Comparison of ENCODE assay signal across 14 cellular contexts in the genomic region with DNA sequence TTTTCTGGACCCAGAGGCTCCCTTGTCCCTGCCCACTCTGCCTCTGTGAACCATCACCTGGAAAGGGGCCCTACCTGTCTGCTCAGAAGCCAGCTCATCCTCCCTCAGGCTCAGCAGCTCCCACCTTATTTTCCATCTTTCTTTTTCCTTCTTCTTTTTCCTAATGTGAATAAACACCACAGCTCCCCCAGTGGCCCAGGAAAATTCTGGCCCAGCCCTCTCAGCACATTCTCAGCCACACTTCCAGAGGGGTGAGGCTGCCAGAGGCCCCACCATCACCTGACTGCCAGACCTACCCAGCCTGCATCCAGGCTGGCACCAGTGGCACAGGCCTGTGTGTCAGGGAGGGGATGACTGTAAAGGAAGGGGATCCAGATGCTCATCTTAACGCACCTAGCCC. TPM values are rescaled to one million over a fixed set of nuclear protein-coding genes. Genes with fewer than 3 reads are reported as not detected.
DNase-seq lines count a peak whose midpoint lies in the region; ATAC-seq and TF ChIP-seq lines count a peak whose summit lies in the region.
"Had no signal": no experiment of that assay in that cellular context is flagged by ENCODE, and none has a peak within 500 bp of the region (broad histone marks: within the 10 kb centered on the region; RNA-seq: fewer than 3 reads in every experiment).

No MANE protein-coding gene starts in this region.

- CTCF ChIA-PET in MCF 10A (lab: Yijun Ruan, JAX): interaction anchor here (0.6 to 5.5 kb wide), 10 partner anchors 9 to 1550 kb away, joined by 3 to 33 read pairs (median 3); no protein-coding TSS in a partner anchor

- H3K27ac ChIP-seq in breast epithelium (no peak overlapping the region), WERI-Rb-1 (peak overlapping the region; percentile 20; the same call in 1 of the 2 replicates), temporal lobe (ENCODE audit: low read depth, low read length) (peak overlapping the region; percentile 19)
- H3K27ac ChIP-seq: left lung, neutrophil, uterus had no signal

- no peaks in the 10 kb centered on the region for H3K4me1 ChIP-seq in breast epithelium
- H3K4me1 ChIP-seq: left lung, uterus had no signal

- no peaks in the 10 kb centered on the region for H3K9me3 Mint-ChIP-seq in MCF 10A (ENCODE audit: unreplicated experiment)
- H3K9me3 Mint-ChIP-seq in glutamatergic neuron (ENCODE audit: unreplicated experiment): peaks cover 13% of the 10 kb centered on the region

- TF ChIP-seq CTCF in MCF 10A (IDR thresholded peaks at IDR 0.05; ENCODE audit: unreplicated experiment) (peak; percentile 7), breast epithelium (IDR thresholded peaks at IDR 0.05) (no peak), WERI-Rb-1 (IDR thresholded peaks at IDR 0.05; ENCODE audit: low read depth, low read length) (peak; percentile 41), glutamatergic neuron (IDR thresholded peaks at IDR 0.05; ENCODE audit: partially characterized antibody, unreplicated experiment) (no peak)

- no peak for ATAC-seq in GM19455 (IDR thresholded peaks at IDR 0.05; ENCODE audit: unreplicated experiment)
- ATAC-seq: left lung had no signal

- H3K4me3 Mint-ChIP-seq in MCF 10A (ENCODE audit: unreplicated experiment) (no peak overlapping the region), glutamatergic neuron (ENCODE audit: unreplicated experiment) (no peak overlapping the region)

- TF ChIP-seq POLR2A in breast epithelium (IDR thresholded peaks at IDR 0.05): no peak

- H3K27ac Mint-ChIP-seq in MCF 10A (ENCODE audit: low read depth, unreplicated experiment) (no peak overlapping the region), glutamatergic neuron (ENCODE audit: unreplicated experiment) (peak overlapping the region; percentile 45)

- H3K27me3 Mint-ChIP-seq in MCF 10A (ENCODE audit: insufficient read depth, unreplicated experiment) (no peaks in the 10 kb centered on the region), glutamatergic neuron (ENCODE audit: unreplicated experiment) (peaks cover 13% of the 10 kb centered on the region)

- no TSS peak for BruUV-seq in MCF 10A (replicated peaks; lab: Mats Ljungman, UMichigan)

- intact Hi-C loops in MCF 10A (cut with micrococcal nuclease) (no loop called here), breast epithelium (cut with DNase I; ENCODE audit: low total_unique reads) (no loop called here)

- H3K36me3 ChIP-seq in breast epithelium: no peaks in the 10 kb centered on the region
- peaks cover 6% of the 10 kb centered on the region for H3K36me3 ChIP-seq in WERI-Rb-1
- H3K36me3 ChIP-seq: uterus had no signal

- no peaks in the 10 kb centered on the region for H3K4me1 Mint-ChIP-seq in MCF 10A (ENCODE audit: insufficient read depth, unreplicated experiment)
- peaks cover 2% of the 10 kb centered on the region for H3K4me1 Mint-ChIP-seq in glutamatergic neuron (ENCODE audit: low read depth, unreplicated experiment)

- no peaks in the 10 kb centered on the region for H3K9me3 ChIP-seq in breast epithelium
- no peaks in the 10 kb centered on the region for H3K9me3 ChIP-seq in WERI-Rb-1 (ENCODE audit: severe bottlenecking)
- H3K9me3 ChIP-seq: left lung, neutrophil, uterus had no signal

- H3K27me3 ChIP-seq in breast epithelium (no peaks in the 10 kb centered on the region), WERI-Rb-1 (ENCODE audit: insufficient read depth, low read depth, severe bottlenecking) (no peaks in the 10 kb centered on the region)
- H3K27me3 ChIP-seq: left lung, neutrophil, uterus had no signal

- POLR2A ChIA-PET in MCF 10A (lab: Yijun Ruan, JAX): interaction anchor here (0.6 kb wide), 1 partner anchor 8 kb away, joined by 3 read pairs; no protein-coding TSS in a partner anchor

- DNase-seq in MCF 10A (ENCODE audit: unreplicated experiment) (no peak), breast epithelium (ENCODE audit: low spot score in 2 of 2) (no peak), WERI-Rb-1 (peak; percentile 27), glutamatergic neuron (no peak)
- DNase-seq in activated CD4-positive, alpha-beta T cell treated with anti-CD3 and anti-CD28 coated beads for 4 hours: no peak
- DNase-seq in activated CD4-positive, alpha-beta T cell treated with anti-CD3 and anti-CD28 coated beads, Interleukin-2, amount 50 U/mL, for 48 hours: no peak
- DNase-seq: DND-41, left lung, NCI-H1694 treated with DMSO at 0.1 percent for 48 hours, SW 1271, uterus had no signal

- no peak overlapping the region for H3K4me3 ChIP-seq in breast epithelium
- H3K4me3 ChIP-seq in WERI-Rb-1 (ENCODE audit: low read depth, low read length): no peak overlapping the region
- H3K4me3 ChIP-seq: left lung, uterus had no signal

- H3K36me3 Mint-ChIP-seq in MCF 10A (ENCODE audit: insufficient read depth, unreplicated experiment): peaks cover 14% of the 10 kb centered on the region
- no peaks in the 10 kb centered on the region for H3K36me3 Mint-ChIP-seq in glutamatergic neuron (ENCODE audit: unreplicated experiment)

RNA-seq across cellular contexts. Expression of a gene that starts 23.0 kb away (rescaled TPM):
- total RNA-seq in MCF 10A (2022): 1.8 and 2.1 TPM in 2 replicates
- total RNA-seq in breast epithelium: 1 to 10 TPM in 1 of 3 donors, under 1 TPM in 2; 0.48 to 1.2 (median 0.66) TPM
- total RNA-seq in glutamatergic neuron (ENCODE audit: unreplicated experiment): 39.1 TPM
- total RNA-seq in temporal lobe: 1.5 TPM

RNA-seq across cellular contexts. Expression of a gene that starts 27.5 kb away (rescaled TPM):
- total RNA-seq in MCF 10A (2022): 16.8 and 22.4 TPM in 2 replicates
- total RNA-seq in breast epithelium: 10 to 100 TPM; 13.6 to 22.1 (median 21.0) TPM
- 19.3 TPM for total RNA-seq in glutamatergic neuron (ENCODE audit: unreplicated experiment)
- 16.7 TPM for total RNA-seq in temporal lobe

RNA-seq across cellular contexts. Expression of a gene that starts 39.0 kb away (rescaled TPM):
- total RNA-seq in MCF 10A (2022) (89.2 and 95.7 TPM in 2 replicates), breast epithelium (100 to 1,000 TPM in 2 of 3 donors, 10 to 100 TPM in 1; 30.9 to 172 (median 149) TPM), glutamatergic neuron (ENCODE audit: unreplicated experiment) (105 TPM), temporal lobe (10.6 TPM)

RNA-seq across cellular contexts. Expression of a gene that starts 50.0 kb away (rescaled TPM):
- total RNA-seq in MCF 10A (2022): not detected in 2 replicates
- under 1 TPM; 0.66 to 0.96 (median 0.73) TPM for total RNA-seq in breast epithelium
- total RNA-seq in glutamatergic neuron (ENCODE audit: unreplicated experiment): 52.7 TPM
- 40.1 TPM for total RNA-seq in temporal lobe

RNA-seq across cellular contexts. Expression of a gene that starts 59.1 kb away (rescaled TPM):
- total RNA-seq in MCF 10A (2022): 44.5 and 46.8 TPM in 2 replicates
- 10 to 100 TPM; 39.8 to 58.8 (median 42.3) TPM for total RNA-seq in breast epithelium
- 46.5 TPM for total RNA-seq in glutamatergic neuron (ENCODE audit: unreplicated experiment)
- 34.2 TPM for total RNA-seq in temporal lobe

Comparison
In these comparisons a context has a peak if more than half of its experiments do, and no peak if none do; other contexts are left out.
1. CTCF ChIP-seq: peak in MCF 10A (single experiment) and WERI-Rb-1 (single experiment); none in breast epithelium (0 of 3) and glutamatergic neuron (single experiment).
2. H3K27ac ChIP-seq: peak in WERI-Rb-1 (single experiment) and temporal lobe (single experiment); none in breast epithelium (0 of 2).
3. RNA of a gene that starts 23.0 kb away (total RNA-seq): 39.1 TPM in glutamatergic neuron (single experiment); 1.8 to 2.1 TPM in MCF 10A, 1.5 TPM in temporal lobe (single experiment) and 0.48 to 1.2 TPM in breast epithelium; every median in the first group is over 10 times any median in the second.